ENCODE assay signal across 1 cellular context in the genomic region with DNA sequence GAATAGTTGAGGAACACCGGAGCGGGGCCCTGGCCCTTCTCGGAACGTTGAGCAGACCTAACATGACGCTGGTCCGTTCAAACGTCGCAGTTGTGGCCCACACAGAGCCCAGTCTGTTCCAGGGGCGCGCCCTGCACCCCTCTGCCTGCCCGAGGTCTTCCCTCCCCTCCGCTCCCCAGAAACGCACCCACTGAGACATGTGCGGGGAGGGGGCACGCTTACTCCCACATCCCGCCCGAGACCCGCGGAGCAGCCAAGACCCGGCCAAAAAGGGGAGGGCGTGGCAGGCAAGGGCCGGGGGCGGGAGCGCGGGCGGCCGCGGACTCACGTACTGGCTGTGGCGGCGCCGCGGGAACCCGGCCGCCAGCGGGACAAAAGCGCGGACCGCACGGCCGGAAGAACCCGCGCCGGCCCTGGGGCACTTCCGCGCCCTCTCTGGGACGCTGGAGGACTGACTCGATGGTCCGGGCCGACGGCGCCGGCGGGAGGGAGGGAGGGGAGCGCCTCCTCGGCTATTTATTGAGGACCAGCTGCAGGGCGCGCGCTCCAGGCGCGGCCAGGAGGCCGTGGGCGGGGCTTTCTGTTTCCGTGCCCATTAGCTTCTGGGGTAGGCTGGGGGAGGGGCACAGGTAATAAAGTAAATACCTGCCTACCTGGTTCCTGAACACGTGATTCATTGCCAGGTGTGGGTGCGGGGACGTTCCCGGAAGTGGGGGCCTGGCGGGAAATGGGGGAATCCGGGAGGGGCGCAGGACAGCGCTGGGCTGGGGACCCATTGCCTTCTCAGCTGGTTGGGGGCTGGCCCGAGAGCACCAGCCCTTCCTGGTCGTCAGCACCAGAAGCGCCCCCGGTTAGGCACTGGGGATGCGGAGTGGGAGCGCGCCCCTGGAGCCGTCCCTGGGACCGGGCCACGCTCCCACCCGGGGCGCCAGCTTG.
TF ChIP-seq lines count a peak whose summit lies in the region.

A gene (minus strand): TSS at position 390 of the 936 bp plus-strand sequence. CDS start 57 bp downstream, at position 333.

TF ChIP-seq in K562, 482 proteins besides CTCF, POLR2A, EP300 and RAD21 (continued from another document and continues in another):
- TF ChIP-seq, protein P1, sequence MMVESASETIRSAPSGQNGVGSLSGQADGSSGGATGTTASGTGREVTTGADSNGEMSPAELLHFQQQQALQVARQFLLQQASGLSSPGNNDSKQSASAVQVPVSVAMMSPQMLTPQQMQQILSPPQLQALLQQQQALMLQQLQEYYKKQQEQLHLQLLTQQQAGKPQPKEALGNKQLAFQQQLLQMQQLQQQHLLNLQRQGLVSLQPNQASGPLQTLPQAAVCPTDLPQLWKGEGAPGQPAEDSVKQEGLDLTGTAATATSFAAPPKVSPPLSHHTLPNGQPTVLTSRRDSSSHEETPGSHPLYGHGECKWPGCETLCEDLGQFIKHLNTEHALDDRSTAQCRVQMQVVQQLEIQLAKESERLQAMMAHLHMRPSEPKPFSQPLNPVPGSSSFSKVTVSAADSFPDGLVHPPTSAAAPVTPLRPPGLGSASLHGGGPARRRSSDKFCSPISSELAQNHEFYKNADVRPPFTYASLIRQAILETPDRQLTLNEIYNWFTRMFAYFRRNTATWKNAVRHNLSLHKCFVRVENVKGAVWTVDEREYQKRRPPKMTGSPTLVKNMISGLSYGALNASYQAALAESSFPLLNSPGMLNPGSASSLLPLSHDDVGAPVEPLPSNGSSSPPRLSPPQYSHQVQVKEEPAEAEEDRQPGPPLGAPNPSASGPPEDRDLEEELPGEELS (CRISPR knock-in tag; IDR thresholded peaks at IDR 0.05; ENCODE audit: borderline replicate concordance) = peak; percentile 86; the same call in 1 of the 2 replicates
- no peak for TF ChIP-seq HDAC8 (tag; IDR thresholded peaks at IDR 0.05)
- TF ChIP-seq IRF2 (CRISPR knock-in tag; IDR thresholded peaks at IDR 0.05) = no peak
- TF ChIP-seq, protein P2, sequence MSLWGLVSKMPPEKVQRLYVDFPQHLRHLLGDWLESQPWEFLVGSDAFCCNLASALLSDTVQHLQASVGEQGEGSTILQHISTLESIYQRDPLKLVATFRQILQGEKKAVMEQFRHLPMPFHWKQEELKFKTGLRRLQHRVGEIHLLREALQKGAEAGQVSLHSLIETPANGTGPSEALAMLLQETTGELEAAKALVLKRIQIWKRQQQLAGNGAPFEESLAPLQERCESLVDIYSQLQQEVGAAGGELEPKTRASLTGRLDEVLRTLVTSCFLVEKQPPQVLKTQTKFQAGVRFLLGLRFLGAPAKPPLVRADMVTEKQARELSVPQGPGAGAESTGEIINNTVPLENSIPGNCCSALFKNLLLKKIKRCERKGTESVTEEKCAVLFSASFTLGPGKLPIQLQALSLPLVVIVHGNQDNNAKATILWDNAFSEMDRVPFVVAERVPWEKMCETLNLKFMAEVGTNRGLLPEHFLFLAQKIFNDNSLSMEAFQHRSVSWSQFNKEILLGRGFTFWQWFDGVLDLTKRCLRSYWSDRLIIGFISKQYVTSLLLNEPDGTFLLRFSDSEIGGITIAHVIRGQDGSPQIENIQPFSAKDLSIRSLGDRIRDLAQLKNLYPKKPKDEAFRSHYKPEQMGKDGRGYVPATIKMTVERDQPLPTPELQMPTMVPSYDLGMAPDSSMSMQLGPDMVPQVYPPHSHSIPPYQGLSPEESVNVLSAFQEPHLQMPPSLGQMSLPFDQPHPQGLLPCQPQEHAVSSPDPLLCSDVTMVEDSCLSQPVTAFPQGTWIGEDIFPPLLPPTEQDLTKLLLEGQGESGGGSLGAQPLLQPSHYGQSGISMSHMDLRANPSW (CRISPR knock-in tag; IDR thresholded peaks at IDR 0.05) = 0 out of 2 replicates have a peak, but pooled peaks have one; percentile 75
- TF ChIP-seq FOXJ2 (tag; IDR thresholded peaks at IDR 0.05) = no peak
- no peak for TF ChIP-seq KAT8 (IDR thresholded peaks at IDR 0.05; ENCODE audit: low read depth)
- peak; percentile 49; the same call in 1 of the 2 replicates for TF ChIP-seq FOXP1 (CRISPR knock-in tag; IDR thresholded peaks at IDR 0.05)
- no peak for TF ChIP-seq IFI16 (CRISPR knock-in tag; IDR thresholded peaks at IDR 0.05)
- TF ChIP-seq, protein P3, sequence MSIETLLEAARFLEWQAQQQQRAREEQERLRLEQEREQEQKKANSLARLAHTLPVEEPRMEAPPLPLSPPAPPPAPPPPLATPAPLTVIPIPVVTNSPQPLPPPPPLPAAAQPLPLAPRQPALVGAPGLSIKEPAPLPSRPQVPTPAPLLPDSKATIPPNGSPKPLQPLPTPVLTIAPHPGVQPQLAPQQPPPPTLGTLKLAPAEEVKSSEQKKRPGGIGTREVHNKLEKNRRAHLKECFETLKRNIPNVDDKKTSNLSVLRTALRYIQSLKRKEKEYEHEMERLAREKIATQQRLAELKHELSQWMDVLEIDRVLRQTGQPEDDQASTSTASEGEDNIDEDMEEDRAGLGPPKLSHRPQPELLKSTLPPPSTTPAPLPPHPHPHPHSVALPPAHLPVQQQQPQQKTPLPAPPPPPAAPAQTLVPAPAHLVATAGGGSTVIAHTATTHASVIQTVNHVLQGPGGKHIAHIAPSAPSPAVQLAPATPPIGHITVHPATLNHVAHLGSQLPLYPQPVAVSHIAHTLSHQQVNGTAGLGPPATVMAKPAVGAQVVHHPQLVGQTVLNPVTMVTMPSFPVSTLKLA (conservative IDR thresholded peaks at IDR 0.05) = peak; percentile 72 to 84
- TF ChIP-seq ARID1B (IDR thresholded peaks at IDR 0.05) = peak; percentile 25
- TF ChIP-seq FOXA3 (CRISPR knock-in tag; conservative IDR thresholded peaks at IDR 0.05 in 1 of 2, IDR thresholded peaks at IDR 0.05 in 1 of 2) = peak; percentile 28 to 54; a peak in 2 of 4 replicates
- TF ChIP-seq KLF1 (tag; IDR thresholded peaks at IDR 0.05) = no peak
- TF ChIP-seq, protein P4, sequence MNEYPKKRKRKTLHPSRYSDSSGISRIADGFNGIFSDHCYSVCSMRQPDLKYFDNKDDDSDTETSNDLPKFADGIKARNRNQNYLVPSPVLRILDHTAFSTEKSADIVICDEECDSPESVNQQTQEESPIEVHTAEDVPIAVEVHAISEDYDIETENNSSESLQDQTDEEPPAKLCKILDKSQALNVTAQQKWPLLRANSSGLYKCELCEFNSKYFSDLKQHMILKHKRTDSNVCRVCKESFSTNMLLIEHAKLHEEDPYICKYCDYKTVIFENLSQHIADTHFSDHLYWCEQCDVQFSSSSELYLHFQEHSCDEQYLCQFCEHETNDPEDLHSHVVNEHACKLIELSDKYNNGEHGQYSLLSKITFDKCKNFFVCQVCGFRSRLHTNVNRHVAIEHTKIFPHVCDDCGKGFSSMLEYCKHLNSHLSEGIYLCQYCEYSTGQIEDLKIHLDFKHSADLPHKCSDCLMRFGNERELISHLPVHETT (CRISPR knock-in tag; conservative IDR thresholded peaks at IDR 0.05 in 1 of 2, IDR thresholded peaks at IDR 0.05 in 1 of 2) = peak in 1 of 2 experiments; percentile 86; a peak in 2 of 4 replicates
- no peak for TF ChIP-seq RBM17 (IDR thresholded peaks at IDR 0.05; ENCODE audit: borderline replicate concordance, low read depth, low read length)
- TF ChIP-seq THRAP3 (IDR thresholded peaks at IDR 0.05; ENCODE audit: borderline replicate concordance) = no peak
- TF ChIP-seq MCM5 (IDR thresholded peaks at IDR 0.05; ENCODE audit: low read depth) = no peak
- no peak for TF ChIP-seq ILF3 (IDR thresholded peaks at IDR 0.05; ENCODE audit: borderline replicate concordance)
- TF ChIP-seq ZKSCAN3 (CRISPR knock-in tag; IDR thresholded peaks at IDR 0.05) = no peak
- no peak for TF ChIP-seq ZNF79 (CRISPR knock-in tag; IDR thresholded peaks at IDR 0.05; ENCODE audit: low read depth)
- TF ChIP-seq ZNF764 (CRISPR knock-in tag; IDR thresholded peaks at IDR 0.05; ENCODE audit: low read depth) = no peak
- TF ChIP-seq ZNF316 (IDR thresholded peaks at IDR 0.05) = no peak
- TF ChIP-seq ZNF232 (CRISPR knock-in tag; IDR thresholded peaks at IDR 0.05) = 0 out of 2 replicates have a peak, but pooled peaks have one; percentile 63
- TF ChIP-seq, protein P5, sequence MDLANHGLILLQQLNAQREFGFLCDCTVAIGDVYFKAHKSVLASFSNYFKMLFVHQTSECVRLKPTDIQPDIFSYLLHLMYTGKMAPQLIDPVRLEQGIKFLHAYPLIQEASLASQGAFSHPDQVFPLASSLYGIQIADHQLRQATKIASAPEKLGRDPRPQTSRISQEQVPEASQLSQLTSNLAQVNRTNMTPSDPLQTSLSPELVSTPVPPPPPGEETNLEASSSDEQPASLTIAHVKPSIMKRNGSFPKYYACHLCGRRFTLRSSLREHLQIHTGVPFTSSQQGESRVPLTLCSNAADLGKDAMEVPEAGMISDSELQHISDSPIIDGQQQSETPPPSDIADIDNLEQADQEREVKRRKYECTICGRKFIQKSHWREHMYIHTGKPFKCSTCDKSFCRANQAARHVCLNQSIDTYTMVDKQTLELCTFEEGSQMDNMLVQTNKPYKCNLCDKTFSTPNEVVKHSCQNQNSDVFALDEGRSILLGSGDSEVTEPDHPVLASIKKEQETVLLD (IDR thresholded peaks at IDR 0.05) = peak; percentile 72
- TF ChIP-seq MCM3 (IDR thresholded peaks at IDR 0.05) = no peak
- no peak for TF ChIP-seq POLR3G (IDR thresholded peaks at IDR 0.05; ENCODE audit: extremely low read depth, insufficient read length, insufficient replicate concordance)
- no peak for TF ChIP-seq FOS (IDR thresholded peaks at IDR 0.05; ENCODE audit: extremely low read depth, insufficient read length)
- TF ChIP-seq CC2D1A (IDR thresholded peaks at IDR 0.05) = no peak
- TF ChIP-seq HIVEP1 (CRISPR knock-in tag; IDR thresholded peaks at IDR 0.05) = peak; percentile 46; the same call in 1 of the 2 replicates
- no peak for TF ChIP-seq BCOR (IDR thresholded peaks at IDR 0.05)
- TF ChIP-seq STAT5A (IDR thresholded peaks at IDR 0.05; ENCODE audit: borderline replicate concordance, low read length) = no peak
- TF ChIP-seq E2F3 (CRISPR knock-in tag; IDR thresholded peaks at IDR 0.05) = peak; percentile 86; the same call in 1 of the 2 replicates
- TF ChIP-seq BMI1 (IDR thresholded peaks at IDR 0.05; ENCODE audit: low read length) = no peak
- no peak for TF ChIP-seq ZNF311 (CRISPR knock-in tag; IDR thresholded peaks at IDR 0.05)
- TF ChIP-seq, protein P6, sequence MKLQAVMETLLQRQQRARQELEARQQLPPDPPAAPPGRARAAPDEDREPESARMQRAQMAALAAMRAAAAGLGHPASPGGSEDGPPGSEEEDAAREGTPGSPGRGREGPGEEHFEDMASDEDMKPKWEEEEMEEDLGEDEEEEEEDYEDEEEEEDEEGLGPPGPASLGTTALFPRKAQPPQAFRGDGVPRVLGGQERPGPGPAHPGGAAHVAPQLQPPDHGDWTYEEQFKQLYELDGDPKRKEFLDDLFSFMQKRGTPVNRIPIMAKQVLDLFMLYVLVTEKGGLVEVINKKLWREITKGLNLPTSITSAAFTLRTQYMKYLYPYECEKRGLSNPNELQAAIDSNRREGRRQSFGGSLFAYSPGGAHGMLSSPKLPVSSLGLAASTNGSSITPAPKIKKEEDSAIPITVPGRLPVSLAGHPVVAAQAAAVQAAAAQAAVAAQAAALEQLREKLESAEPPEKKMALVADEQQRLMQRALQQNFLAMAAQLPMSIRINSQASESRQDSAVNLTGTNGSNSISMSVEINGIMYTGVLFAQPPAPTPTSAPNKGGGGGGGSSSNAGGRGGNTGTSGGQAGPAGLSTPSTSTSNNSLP (IDR thresholded peaks at IDR 0.05; ENCODE audit: borderline replicate concordance, low read depth, low read length) = no peak
- TF ChIP-seq, protein P7, sequence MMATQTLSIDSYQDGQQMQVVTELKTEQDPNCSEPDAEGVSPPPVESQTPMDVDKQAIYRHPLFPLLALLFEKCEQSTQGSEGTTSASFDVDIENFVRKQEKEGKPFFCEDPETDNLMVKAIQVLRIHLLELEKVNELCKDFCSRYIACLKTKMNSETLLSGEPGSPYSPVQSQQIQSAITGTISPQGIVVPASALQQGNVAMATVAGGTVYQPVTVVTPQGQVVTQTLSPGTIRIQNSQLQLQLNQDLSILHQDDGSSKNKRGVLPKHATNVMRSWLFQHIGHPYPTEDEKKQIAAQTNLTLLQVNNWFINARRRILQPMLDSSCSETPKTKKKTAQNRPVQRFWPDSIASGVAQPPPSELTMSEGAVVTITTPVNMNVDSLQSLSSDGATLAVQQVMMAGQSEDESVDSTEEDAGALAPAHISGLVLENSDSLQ (IDR thresholded peaks at IDR 0.05) = peak; percentile 40; the same call in 1 of the 2 replicates
- no peak for TF ChIP-seq SLC30A9 (CRISPR knock-in tag; IDR thresholded peaks at IDR 0.05)
- peak; percentile 55 for TF ChIP-seq JUND (IDR thresholded peaks at IDR 0.05; ENCODE audit: borderline replicate concordance, low read depth, low read length)
- no peak for TF ChIP-seq JUND (tag; IDR thresholded peaks at IDR 0.05; ENCODE audit: borderline replicate concordance, low read depth, low read length)
- TF ChIP-seq, protein P8, sequence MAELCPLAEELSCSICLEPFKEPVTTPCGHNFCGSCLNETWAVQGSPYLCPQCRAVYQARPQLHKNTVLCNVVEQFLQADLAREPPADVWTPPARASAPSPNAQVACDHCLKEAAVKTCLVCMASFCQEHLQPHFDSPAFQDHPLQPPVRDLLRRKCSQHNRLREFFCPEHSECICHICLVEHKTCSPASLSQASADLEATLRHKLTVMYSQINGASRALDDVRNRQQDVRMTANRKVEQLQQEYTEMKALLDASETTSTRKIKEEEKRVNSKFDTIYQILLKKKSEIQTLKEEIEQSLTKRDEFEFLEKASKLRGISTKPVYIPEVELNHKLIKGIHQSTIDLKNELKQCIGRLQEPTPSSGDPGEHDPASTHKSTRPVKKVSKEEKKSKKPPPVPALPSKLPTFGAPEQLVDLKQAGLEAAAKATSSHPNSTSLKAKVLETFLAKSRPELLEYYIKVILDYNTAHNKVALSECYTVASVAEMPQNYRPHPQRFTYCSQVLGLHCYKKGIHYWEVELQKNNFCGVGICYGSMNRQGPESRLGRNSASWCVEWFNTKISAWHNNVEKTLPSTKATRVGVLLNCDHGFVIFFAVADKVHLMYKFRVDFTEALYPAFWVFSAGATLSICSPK (IDR thresholded peaks at IDR 0.05; ENCODE audit: borderline replicate concordance) = no peak
- no peak for TF ChIP-seq SMAD3 (CRISPR knock-in tag; conservative IDR thresholded peaks at IDR 0.05)
- peak; percentile 21; the same call in 1 of the 2 replicates for TF ChIP-seq ZNF263 (CRISPR knock-in tag; IDR thresholded peaks at IDR 0.05; ENCODE audit: borderline replicate concordance)
- no peak for TF ChIP-seq RFX7 (CRISPR knock-in tag; IDR thresholded peaks at IDR 0.05)
- no peak for TF ChIP-seq BCL6 (CRISPR knock-in tag; IDR thresholded peaks at IDR 0.05)
- no peak for TF ChIP-seq TAF9B (IDR thresholded peaks at IDR 0.05; ENCODE audit: partially characterized antibody)
- TF ChIP-seq, protein P9, sequence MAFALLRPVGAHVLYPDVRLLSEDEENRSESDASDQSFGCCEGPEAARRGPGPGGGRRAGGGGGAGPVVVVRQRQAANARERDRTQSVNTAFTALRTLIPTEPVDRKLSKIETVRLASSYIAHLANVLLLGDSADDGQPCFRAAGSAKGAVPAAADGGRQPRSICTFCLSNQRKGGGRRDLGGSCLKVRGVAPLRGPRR (CRISPR knock-in tag; IDR thresholded peaks at IDR 0.05) = no peak
- no peak for TF ChIP-seq ZFPM2 (CRISPR knock-in tag; IDR thresholded peaks at IDR 0.05)
- no peak for TF ChIP-seq ZNF354B (CRISPR knock-in tag; IDR thresholded peaks at IDR 0.05)
- TF ChIP-seq PHF21A (IDR thresholded peaks at IDR 0.05; ENCODE audit: borderline replicate concordance, low read depth) = no peak
- TF ChIP-seq GTF2E2 (tag; IDR thresholded peaks at IDR 0.05) = peak; percentile 75
- TF ChIP-seq CTBP1 (IDR thresholded peaks at IDR 0.05; ENCODE audit: borderline replicate concordance) = peak; percentile 77
- no peak for TF ChIP-seq HNRNPUL1 (IDR thresholded peaks at IDR 0.05; ENCODE audit: low read length)
- TF ChIP-seq ELF1 (tag; IDR thresholded peaks at IDR 0.05) = peak; percentile 92
- TF ChIP-seq ZNF143 (CRISPR knock-in tag; IDR thresholded peaks at IDR 0.05) = no peak
- TF ChIP-seq RAD51 (IDR thresholded peaks at IDR 0.05; ENCODE audit: borderline replicate concordance, low read depth) = peak; percentile 75
